1 cellular context compared by ENCODE assay signal in the genomic region with DNA sequence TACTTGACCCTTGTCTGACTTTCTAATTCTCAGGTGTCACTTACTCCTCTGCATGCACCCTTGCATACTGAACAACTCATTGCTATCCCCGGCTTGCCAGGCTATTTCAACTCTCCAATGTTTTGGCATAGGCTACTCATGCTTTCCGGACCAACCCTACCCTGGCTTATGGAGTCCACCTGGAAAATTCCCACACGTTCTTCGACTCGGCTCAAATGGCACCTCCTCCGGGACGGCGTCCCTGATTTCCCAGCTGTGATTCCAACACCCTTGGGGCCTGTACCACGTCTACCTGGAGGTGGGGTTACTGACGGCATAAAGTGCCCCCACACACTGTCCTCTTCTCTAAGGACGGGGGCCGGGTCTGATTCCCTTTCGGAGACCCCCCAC.
TF ChIP-seq lines count a peak whose summit lies in the region.

No MANE protein-coding gene starts in this region.

TF ChIP-seq in neural cell, 6 proteins besides CTCF, POLR2A, EP300 and RAD21 (continued from another document):
- TF ChIP-seq SMC3 (conservative IDR thresholded peaks at IDR 0.05; ENCODE audit: poor library complexity) (no peak), MXI1 (conservative IDR thresholded peaks at IDR 0.05; ENCODE audit: poor library complexity, severe bottlenecking) (no peak)
